Comparison of ENCODE assay signal across 8 cellular contexts in the genomic region with DNA sequence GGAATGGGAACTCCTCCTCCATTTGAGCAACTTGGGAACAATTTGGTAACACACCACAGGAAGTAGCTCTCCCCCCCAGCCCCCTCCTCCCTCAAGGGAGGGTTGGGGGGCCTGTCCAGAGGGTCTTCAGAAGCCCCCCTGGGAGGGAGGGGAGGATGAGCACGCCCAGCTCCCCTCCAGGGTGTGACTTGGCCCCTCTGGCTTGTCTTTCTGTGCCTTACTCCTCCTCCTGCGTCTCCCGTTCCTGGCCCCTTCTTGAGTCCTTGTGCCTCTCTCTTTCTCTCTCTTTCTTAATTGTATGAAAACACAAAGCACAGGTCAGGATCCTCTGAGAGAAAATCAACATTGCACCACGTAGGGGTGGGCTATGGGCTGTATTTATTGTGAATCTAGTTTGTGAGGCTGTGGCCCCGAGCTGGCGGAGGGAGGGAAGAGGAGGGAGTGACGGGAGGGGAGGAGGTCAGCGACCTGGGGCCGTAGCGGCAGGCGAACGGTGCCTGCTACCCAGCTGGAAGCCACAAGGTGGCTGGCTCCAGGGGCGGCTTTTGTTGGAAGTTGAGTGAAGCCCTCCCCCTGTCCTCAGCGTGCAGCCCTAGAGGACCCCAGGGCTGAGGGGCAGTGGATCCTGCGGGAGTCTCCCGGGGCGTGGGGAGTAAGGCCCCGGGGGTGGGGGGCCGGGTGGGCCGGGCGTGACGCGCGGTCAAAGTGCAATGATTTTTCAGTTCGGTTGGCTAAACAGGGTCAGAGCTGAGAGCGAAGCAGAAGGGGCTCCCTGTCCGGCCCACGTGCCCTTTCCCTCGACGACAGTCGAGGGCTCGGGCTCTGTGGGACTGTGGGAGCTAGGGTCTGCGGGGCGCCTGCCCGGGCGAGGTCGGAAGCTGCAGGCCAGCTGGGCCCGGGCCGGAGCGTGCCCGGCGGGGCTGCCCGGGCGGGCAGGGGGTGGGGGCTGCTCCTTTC.
DNase-seq lines count a peak whose midpoint lies in the region; TF ChIP-seq lines count a peak whose summit lies in the region.

No MANE protein-coding gene starts in this region.

- H3K4me1 ChIP-seq in BLaER1 treated with 17β-estradiol and CSF1 and Interleukin-3, amounts not matched to agents 10 nM and 100 nM: peaks cover 72 to 95% (median 90%) of the 10 kb centered on the region in 10 experiments
- H3K4me1 ChIP-seq in KMS-11 (ENCODE audit: low read depth, poor library complexity, severe bottlenecking): peaks cover 29% of the 10 kb centered on the region

- H3K79me2 ChIP-seq in KMS-11 (ENCODE audit: insufficient read depth, low read depth): no peaks in the 10 kb centered on the region

- TF ChIP-seq CTCF in KMS-11 (conservative IDR thresholded peaks at IDR 0.05; ENCODE audit: low read depth, low read length) (0 out of 2 replicates have a peak, but pooled peaks have one; percentile 20), GM13976 (IDR thresholded peaks at IDR 0.05; ENCODE audit: borderline replicate concordance, control extremely low read depth, extremely low read depth, insufficient read depth, missing control alignments) (no peak)

- H2AFZ ChIP-seq in KMS-11 (ENCODE audit: low read depth): no peak overlapping the region

- H3K9me3 ChIP-seq in BLaER1 treated with 17β-estradiol and CSF1 and Interleukin-3, amounts not matched to agents 10 nM and 100 nM (replicated peaks in 1 of 11): no peaks in the 10 kb centered on the region

- H4K20me1 ChIP-seq in BLaER1 treated with 17β-estradiol and CSF1 and Interleukin-3, amounts not matched to agents 10 nM and 100 nM: peaks cover 3 to 51% (median 26%) of the 10 kb centered on the region in 11 experiments; a peak in 18 of 22 replicates
- H4K20me1 ChIP-seq in KMS-11 (ENCODE audit: insufficient read depth): no peaks in the 10 kb centered on the region

- peak overlapping the region; percentile 54 to 86 (median 67) for H3K4me3 ChIP-seq in BLaER1 treated with 17β-estradiol and CSF1 and Interleukin-3, amounts not matched to agents 10 nM and 100 nM
- no peak overlapping the region for H3K4me3 ChIP-seq in KMS-11 (IDR thresholded peaks at IDR 0.05; ENCODE audit: insufficient read depth, low read depth, low read length)

- peak; percentile 32 for DNase-seq in medulla oblongata (ENCODE audit: extremely low spot score)
- DNase-seq in NCI-H774 (lab: John Stamatoyannopoulos, UW): no peak
- DNase-seq in kidney glomerular epithelial cell (lab: John Stamatoyannopoulos, UW): no peak
- DNase-seq in foreskin melanocyte: no peak
- no peak for DNase-seq in GM13976 (ENCODE audit: low spot score)

- peak overlapping the region; percentile 70 to 96 (median 79) for H3K9ac ChIP-seq in BLaER1 treated with 17β-estradiol and CSF1 and Interleukin-3, amounts not matched to agents 10 nM and 100 nM
- no peak overlapping the region for H3K9ac ChIP-seq in KMS-11

- H3K4me2 ChIP-seq in BLaER1 treated with 17β-estradiol and CSF1 and Interleukin-3, amounts not matched to agents 10 nM and 100 nM: peak overlapping the region; percentile 79 to 100 (median 98)
- peak overlapping the region; percentile 26 for H3K4me2 ChIP-seq in KMS-11

- peak overlapping the region; percentile 60 to 87 (median 74); a peak in 20 of 22 replicates for H3K27ac ChIP-seq in BLaER1 treated with 17β-estradiol and CSF1 and Interleukin-3, amounts not matched to agents 10 nM and 100 nM
- no peak overlapping the region for H3K27ac ChIP-seq in KMS-11
- H3K27ac ChIP-seq in angular gyrus (ENCODE audit: low read depth, low read length): peak overlapping the region; percentile 40

- peaks cover 0 to 29% (median 20%) of the 10 kb centered on the region in 11 experiments; a peak in 14 of 22 replicates for H3K27me3 ChIP-seq in BLaER1 treated with 17β-estradiol and CSF1 and Interleukin-3, amounts not matched to agents 10 nM and 100 nM
- peaks cover 49% of the 10 kb centered on the region for H3K27me3 ChIP-seq in KMS-11 (ENCODE audit: insufficient read depth, low read depth)

- H3K36me3 ChIP-seq in BLaER1 treated with 17β-estradiol and CSF1 and Interleukin-3, amounts not matched to agents 10 nM and 100 nM: peaks cover 0 to 26% (median 20%) of the 10 kb centered on the region in 11 experiments; a peak in 19 of 22 replicates
- no peaks in the 10 kb centered on the region for H3K36me3 ChIP-seq in KMS-11 (ENCODE audit: insufficient read depth)

- in situ Hi-C loops in GM13976 (cut with MboI; ENCODE audit: low sequenced_read_pairs, unreplicated experiment): no loop called here
